6 cellular contexts compared by ENCODE assay signal in genomic region chr11:128450425-128450824, GRCh38.
A peak's percentile ranks its signal among the peaks of the same experiment; 100 is the strongest.
DNase-seq lines count a peak whose midpoint lies in the region; ATAC-seq, FAIRE-seq and TF ChIP-seq lines count a peak whose summit lies in the region.
"Not testable (repeated sequence)": the region's sequence is repeated elsewhere in the genome, so short reads cannot be mapped to it uniquely, and the experiment has no call there.

No MANE protein-coding gene starts in this region.

- not testable (repeated sequence) for ATAC-seq in activated T-helper 17 cell treated with anti-CD3 and anti-CD28 coated beads, Interleukin-2, amount 50 U/mL, for 72 hours (replicated peaks); HepG2

- H3K36me3 ChIP-seq in HepG2 (replicated peaks in 1 of 2; ENCODE audit: control insufficient read depth in 1 of 2, insufficient read depth in 2 of 2, low read length in 2 of 2) = not testable (repeated sequence)

- WGBS in HepG2 (ENCODE audit: low lambda C conversion rate) = 90% methylated on average over 4 of the region's 4 CpGs

- not testable (repeated sequence) for H3K4me3 ChIP-seq in HepG2 (replicated peaks in 1 of 3; ENCODE audit: insufficient read depth in 1 of 3, low read depth in 2 of 3, low read length in 3 of 3)

- not testable (repeated sequence) for H3K79me2 ChIP-seq in HepG2 (ENCODE audit: insufficient read depth, low read length)

- not testable (repeated sequence) for H3K4me3 Mint-ChIP-seq in T-helper 1 cell treated with Interleukin-12 subunit alpha and Interleukin-12 subunit beta and Interleukin-4 antibody, amounts not matched to agents 30 μg/mL and 1 μg/mL, for 36 hours; activated CD4-positive, alpha-beta T cell treated with anti-CD3 and anti-CD28 coated beads, Interleukin-2, amount 10 ng/mL, durations not matched to agents 24 days and 14 days; activated T-helper 17 cell treated with anti-CD3 and anti-CD28 coated beads, Interleukin-2, amount 50 U/mL, for 72 hours; activated naive CD8-positive, alpha-beta T cell treated with anti-CD3 and anti-CD28 coated beads for 36 hours; stimulated activated naive CD8-positive, alpha-beta T cell treated with anti-CD3 and anti-CD28 coated beads, Interleukin-15, Interleukin-2, amounts not matched to agents 100 ng/mL and 50 ng/mL, for 24 hours

- TF ChIP-seq POLR2A in HepG2 (IDR thresholded peaks at IDR 0.05; ENCODE audit: insufficient read depth in 1 of 2, low read depth in 2 of 2, low read length in 2 of 2) = not testable (repeated sequence)

- FAIRE-seq in HepG2 (lab: Jason Lieb, UNC) = not testable (repeated sequence)

- not testable (repeated sequence) for TF ChIP-seq CTCF in HepG2 (CRISPR knock-in tag; IDR thresholded peaks at IDR 0.05)

- peaks cover 50% of the 10 kb centered on the region for H3K4me1 Mint-ChIP-seq in T-helper 1 cell treated with Interleukin-12 subunit alpha and Interleukin-12 subunit beta and Interleukin-4 antibody, amounts not matched to agents 30 μg/mL and 1 μg/mL, for 36 hours (ENCODE audit: low read depth)
- peaks cover 41% of the 10 kb centered on the region for H3K4me1 Mint-ChIP-seq in activated CD4-positive, alpha-beta T cell treated with anti-CD3 and anti-CD28 coated beads, Interleukin-2, amount 10 ng/mL, durations not matched to agents 24 days and 14 days
- peaks cover 57% of the 10 kb centered on the region for H3K4me1 Mint-ChIP-seq in activated T-helper 17 cell treated with anti-CD3 and anti-CD28 coated beads, Interleukin-2, amount 50 U/mL, for 72 hours
- peaks cover 74% of the 10 kb centered on the region for H3K4me1 Mint-ChIP-seq in activated naive CD8-positive, alpha-beta T cell treated with anti-CD3 and anti-CD28 coated beads for 36 hours
- H3K4me1 Mint-ChIP-seq in stimulated activated naive CD8-positive, alpha-beta T cell treated with anti-CD3 and anti-CD28 coated beads, Interleukin-15, Interleukin-2, amounts not matched to agents 100 ng/mL and 50 ng/mL, for 24 hours (ENCODE audit: low read depth) = peaks cover 91% of the 10 kb centered on the region

- in situ Hi-C loops in HepG2 (cut with HindIII; ENCODE audit: extremely low pct_ligation_motif_present, low pct_unique_long_range_greater_than_20kb) = not testable (repeated sequence)

- POLR2A ChIA-PET in HepG2 (lab: Yijun Ruan, JAX) = interaction anchor here (1.8 kb wide), 1 partner anchor 17 kb away, joined by 7 read pairs; no protein-coding TSS in a partner anchor

- DNase-seq in activated CD4-positive, alpha-beta T cell treated with anti-CD3 and anti-CD28 coated beads, Interleukin-2, amount 10 ng/mL, durations not matched to agents 24 days and 14 days = peak; percentile 57
- not testable (repeated sequence) for DNase-seq in activated naive CD8-positive, alpha-beta T cell treated with anti-CD3 and anti-CD28 coated beads for 36 hours; HepG2 (ENCODE audit: low spot score)

- peak overlapping the region; percentile 53 for H3K27ac Mint-ChIP-seq in T-helper 1 cell treated with Interleukin-12 subunit alpha and Interleukin-12 subunit beta and Interleukin-4 antibody, amounts not matched to agents 30 μg/mL and 1 μg/mL, for 36 hours
- peak overlapping the region; percentile 41 for H3K27ac Mint-ChIP-seq in activated CD4-positive, alpha-beta T cell treated with anti-CD3 and anti-CD28 coated beads, Interleukin-2, amount 10 ng/mL, durations not matched to agents 24 days and 14 days
- H3K27ac Mint-ChIP-seq in activated T-helper 17 cell treated with anti-CD3 and anti-CD28 coated beads, Interleukin-2, amount 50 U/mL, for 72 hours = peak overlapping the region; percentile 29
- H3K27ac Mint-ChIP-seq in activated naive CD8-positive, alpha-beta T cell treated with anti-CD3 and anti-CD28 coated beads for 36 hours = peak overlapping the region; percentile 32
- peak overlapping the region; percentile 38 for H3K27ac Mint-ChIP-seq in stimulated activated naive CD8-positive, alpha-beta T cell treated with anti-CD3 and anti-CD28 coated beads, Interleukin-15, Interleukin-2, amounts not matched to agents 100 ng/mL and 50 ng/mL, for 24 hours

- not testable (repeated sequence) for H3K4me2 ChIP-seq in HepG2 (ENCODE audit: low read depth, low read length)

- intact Hi-C loops in activated CD4-positive, alpha-beta T cell treated with anti-CD3 and anti-CD28 coated beads, Interleukin-2, amount 10 ng/mL, durations not matched to agents 24 days and 14 days (cut with micrococcal nuclease); HepG2 (cut with micrococcal nuclease; ENCODE audit: unreplicated experiment): not testable (repeated sequence)

- H3K4me1 ChIP-seq in HepG2 (ENCODE audit: insufficient read depth, low read length) = peaks cover 42% of the 10 kb centered on the region

- not testable (repeated sequence) for H3K27me3 ChIP-seq in HepG2 (ENCODE audit: control insufficient read depth in 1 of 2, insufficient read depth in 2 of 2, low read length in 2 of 2)

- H2AFZ ChIP-seq in HepG2 (ENCODE audit: low read length) = not testable (repeated sequence)

- H3K36me3 Mint-ChIP-seq in T-helper 1 cell treated with Interleukin-12 subunit alpha and Interleukin-12 subunit beta and Interleukin-4 antibody, amounts not matched to agents 30 μg/mL and 1 μg/mL, for 36 hours (ENCODE audit: low read depth) = peaks cover 45% of the 10 kb centered on the region
- H3K36me3 Mint-ChIP-seq in activated CD4-positive, alpha-beta T cell treated with anti-CD3 and anti-CD28 coated beads, Interleukin-2, amount 10 ng/mL, durations not matched to agents 24 days and 14 days (ENCODE audit: low read depth) = peaks cover 28% of the 10 kb centered on the region
- H3K36me3 Mint-ChIP-seq in activated T-helper 17 cell treated with anti-CD3 and anti-CD28 coated beads, Interleukin-2, amount 50 U/mL, for 72 hours (ENCODE audit: low read depth) = peaks cover 13% of the 10 kb centered on the region
- H3K36me3 Mint-ChIP-seq in activated naive CD8-positive, alpha-beta T cell treated with anti-CD3 and anti-CD28 coated beads for 36 hours = peaks cover 43% of the 10 kb centered on the region
- H3K36me3 Mint-ChIP-seq in stimulated activated naive CD8-positive, alpha-beta T cell treated with anti-CD3 and anti-CD28 coated beads, Interleukin-15, Interleukin-2, amounts not matched to agents 100 ng/mL and 50 ng/mL, for 24 hours (ENCODE audit: low read depth) = peaks cover 10% of the 10 kb centered on the region

- not testable (repeated sequence) for H3K9me3 ChIP-seq in HepG2 (ENCODE audit: low read length)

- H3K27ac ChIP-seq in HepG2 (ENCODE audit: extremely low read length, insufficient read depth, low read length) = not testable (repeated sequence)

- peaks cover 12% of the 10 kb centered on the region for H3K9me3 Mint-ChIP-seq in T-helper 1 cell treated with Interleukin-12 subunit alpha and Interleukin-12 subunit beta and Interleukin-4 antibody, amounts not matched to agents 30 μg/mL and 1 μg/mL, for 36 hours
- H3K9me3 Mint-ChIP-seq in activated CD4-positive, alpha-beta T cell treated with anti-CD3 and anti-CD28 coated beads, Interleukin-2, amount 10 ng/mL, durations not matched to agents 24 days and 14 days; activated T-helper 17 cell treated with anti-CD3 and anti-CD28 coated beads, Interleukin-2, amount 50 U/mL, for 72 hours; activated naive CD8-positive, alpha-beta T cell treated with anti-CD3 and anti-CD28 coated beads for 36 hours; stimulated activated naive CD8-positive, alpha-beta T cell treated with anti-CD3 and anti-CD28 coated beads, Interleukin-15, Interleukin-2, amounts not matched to agents 100 ng/mL and 50 ng/mL, for 24 hours: not testable (repeated sequence)

- H3K27me3 Mint-ChIP-seq in T-helper 1 cell treated with Interleukin-12 subunit alpha and Interleukin-12 subunit beta and Interleukin-4 antibody, amounts not matched to agents 30 μg/mL and 1 μg/mL, for 36 hours (ENCODE audit: low read depth); activated CD4-positive, alpha-beta T cell treated with anti-CD3 and anti-CD28 coated beads, Interleukin-2, amount 10 ng/mL, durations not matched to agents 24 days and 14 days; activated T-helper 17 cell treated with anti-CD3 and anti-CD28 coated beads, Interleukin-2, amount 50 U/mL, for 72 hours; activated naive CD8-positive, alpha-beta T cell treated with anti-CD3 and anti-CD28 coated beads for 36 hours; stimulated activated naive CD8-positive, alpha-beta T cell treated with anti-CD3 and anti-CD28 coated beads, Interleukin-15, Interleukin-2, amounts not matched to agents 100 ng/mL and 50 ng/mL, for 24 hours: not testable (repeated sequence)

- BruUV-seq in HepG2 (replicated peaks; lab: Mats Ljungman, UMichigan) = not testable (repeated sequence)

- TF ChIP-seq RAD21 in HepG2 (CRISPR knock-in tag; IDR thresholded peaks at IDR 0.05) = not testable (repeated sequence)

- CTCF ChIA-PET in HepG2 (lab: Yijun Ruan, JAX; ENCODE audit: low intra/inter-chr PET ratio, low total read pairs) = not testable (repeated sequence)

- not testable (repeated sequence) for TF ChIP-seq EP300 in HepG2 (IDR thresholded peaks at IDR 0.05; ENCODE audit: low read depth in 2 of 2, low read length in 2 of 2); HepG2 (CRISPR knock-in tag; IDR thresholded peaks at IDR 0.05; ENCODE audit: borderline replicate concordance)

- H4K20me1 ChIP-seq in HepG2 (ENCODE audit: insufficient read depth, low read length) = not testable (repeated sequence)

- not testable (repeated sequence) for H3K9ac ChIP-seq in HepG2 (ENCODE audit: insufficient read depth, low read depth, low read length)

TF ChIP-seq in HepG2, 621 proteins besides CTCF, POLR2A, EP300 and RAD21:
- TF ChIP-seq ZNF3 (CRISPR knock-in tag; IDR thresholded peaks at IDR 0.05) = peak; percentile 70; the same call in 1 of the 2 replicates
TF ChIP-seq in HepG2: peak in this region for 1; not testable (repeated sequence) for 620.
